Comparison of ENCODE assay signal across 1 cellular context in the genomic region with DNA sequence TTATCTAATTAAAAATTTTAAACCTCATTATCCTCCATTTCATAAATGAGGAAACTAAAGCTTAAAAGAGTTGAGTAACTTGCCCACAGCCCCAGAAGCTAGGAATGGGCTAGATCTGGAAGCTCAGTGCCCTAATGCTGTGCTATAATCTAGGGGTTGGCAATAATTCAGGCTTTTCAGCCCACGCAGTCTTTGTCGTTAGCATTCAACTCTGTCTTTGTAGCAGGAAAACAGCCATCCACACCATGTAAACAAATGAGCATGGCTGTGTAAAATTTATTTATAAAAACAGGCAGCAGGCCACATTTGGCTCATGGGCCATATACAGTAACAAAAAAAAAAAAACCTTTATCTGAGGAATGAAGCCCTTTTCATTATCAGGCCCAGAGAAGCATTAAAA.
TF ChIP-seq lines count a peak whose summit lies in the region.

No MANE protein-coding gene starts in this region.

TF ChIP-seq in H1, 55 proteins besides CTCF, POLR2A, EP300 and RAD21 (continued from another document):
- TF ChIP-seq TBP (IDR thresholded peaks at IDR 0.05; ENCODE audit: low read depth, low read length) (no peak), YY1 (IDR thresholded peaks at IDR 0.05; ENCODE audit: low read depth, low read length) (no peak), ASH2L (IDR thresholded peaks at IDR 0.05; ENCODE audit: low read length) (no peak), CHD7 (IDR thresholded peaks at IDR 0.05; ENCODE audit: insufficient replicate concordance, low read length) (no peak)
